In the genomic region with DNA sequence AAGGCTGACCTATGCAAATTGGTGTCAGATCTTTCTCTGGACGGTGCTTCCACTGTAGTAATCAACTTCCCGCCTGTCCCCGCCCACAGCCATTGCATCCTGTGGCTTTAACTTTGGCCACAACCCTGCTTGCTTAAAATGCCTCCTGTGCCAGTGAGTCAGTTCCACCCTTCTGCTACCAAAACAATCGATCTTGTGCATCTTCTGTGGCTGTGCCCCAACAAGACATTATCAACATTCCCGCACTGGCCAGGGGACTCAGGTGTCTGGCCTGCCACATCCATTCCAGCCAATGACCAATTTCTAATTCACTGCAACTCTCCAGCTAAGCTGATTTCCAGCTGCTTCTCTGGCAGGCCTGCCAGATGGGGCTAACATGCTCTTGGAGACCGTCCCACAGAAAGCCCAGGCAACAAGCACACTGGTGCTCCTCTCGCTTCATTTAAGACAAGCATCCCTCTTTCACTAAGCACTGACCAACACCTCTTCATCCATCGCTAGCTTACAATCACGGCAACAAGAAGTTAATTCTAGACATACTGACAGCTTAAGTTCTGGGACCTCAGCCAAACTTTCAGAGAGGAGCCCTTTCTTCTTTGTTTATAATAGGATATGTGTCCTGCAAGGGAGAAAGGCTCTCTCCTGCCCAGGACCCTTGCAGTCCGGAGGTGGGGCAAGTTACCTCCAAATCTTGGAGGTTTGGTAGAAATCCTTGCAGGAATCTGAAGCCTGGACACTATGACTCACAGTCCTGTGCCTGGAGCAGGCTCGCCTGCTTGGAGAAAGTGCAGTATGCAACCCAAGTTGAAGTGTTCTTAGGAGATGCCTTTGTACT, we compare ENCODE assay signal across 8 cellular contexts. TPM values are rescaled to one million over a fixed set of nuclear protein-coding genes. Genes with fewer than 3 reads are reported as not detected.
A peak's percentile ranks its signal among the peaks of the same experiment; 100 is the strongest.
DNase-seq lines count a peak whose midpoint lies in the region; ATAC-seq and TF ChIP-seq lines count a peak whose summit lies in the region.

No MANE protein-coding gene starts in this region.

- H3K27me3 ChIP-seq in left ventricle myocardium inferior (ENCODE audit: low read depth), result peaks cover 32% of the 10 kb centered on the region

- peaks cover 16 to 19% of the 10 kb centered on the region in 2 donors for H3K27me3 Mint-ChIP-seq in natural killer cell treated with Interleukin-12 subunit alpha and Interleukin-12 subunit beta and Interleukin-15 and Interleukin-18, amount 100 ng/mL, for 72 hours
- peaks cover 17 to 28% of the 10 kb centered on the region in 2 donors for H3K27me3 Mint-ChIP-seq in natural killer cell (ENCODE audit: low read depth in 2 of 2)
- peaks cover 16% of the 10 kb centered on the region for H3K27me3 Mint-ChIP-seq in activated CD8-positive, alpha-beta T cell treated with anti-CD3 and anti-CD28 coated beads, Interleukin-2, amount 10 ng/mL, durations not matched to agents 7 days and 5 days (ENCODE audit: low read depth)
- H3K27me3 Mint-ChIP-seq in stimulated activated naive B cell treated with anti-CD40 and anti-IgM and Interleukin-4, amounts not matched to agents 10 μg/mL and 1 μg/mL and 100 μg/mL, for 72 hours, result peaks cover 17 to 27% of the 10 kb centered on the region in 2 donors
- peaks cover 48% of the 10 kb centered on the region for H3K27me3 Mint-ChIP-seq in stimulated activated memory B cell treated with anti-CD40 and anti-IgM and Interleukin-4, amounts not matched to agents 10 μg/mL and 1 μg/mL and 100 μg/mL, for 72 hours

- no peak for TF ChIP-seq CTCF in natural killer cell (IDR thresholded peaks at IDR 0.05)
- TF ChIP-seq CTCF in left ventricle myocardium inferior (IDR thresholded peaks at IDR 0.05; ENCODE audit: borderline replicate concordance), result no peak

- no peak overlapping the region for H3K27ac Mint-ChIP-seq in natural killer cell treated with Interleukin-12 subunit alpha and Interleukin-12 subunit beta and Interleukin-15 and Interleukin-18, amount 100 ng/mL, for 72 hours
- no peak overlapping the region for H3K27ac Mint-ChIP-seq in natural killer cell
- no peak overlapping the region for H3K27ac Mint-ChIP-seq in activated CD8-positive, alpha-beta T cell treated with anti-CD3 and anti-CD28 coated beads, Interleukin-2, amount 10 ng/mL, durations not matched to agents 7 days and 5 days
- no peak overlapping the region for H3K27ac Mint-ChIP-seq in stimulated activated naive B cell treated with anti-CD40 and anti-IgM and Interleukin-4, amounts not matched to agents 10 μg/mL and 1 μg/mL and 100 μg/mL, for 72 hours
- H3K27ac Mint-ChIP-seq in stimulated activated memory B cell treated with anti-CD40 and anti-IgM and Interleukin-4, amounts not matched to agents 10 μg/mL and 1 μg/mL and 100 μg/mL, for 72 hours, result no peak overlapping the region

- H3K9me3 Mint-ChIP-seq in natural killer cell treated with Interleukin-12 subunit alpha and Interleukin-12 subunit beta and Interleukin-15 and Interleukin-18, amount 100 ng/mL, for 72 hours, result no peaks in the 10 kb centered on the region
- H3K9me3 Mint-ChIP-seq in natural killer cell, result no peaks in the 10 kb centered on the region
- no peaks in the 10 kb centered on the region for H3K9me3 Mint-ChIP-seq in activated CD8-positive, alpha-beta T cell treated with anti-CD3 and anti-CD28 coated beads, Interleukin-2, amount 10 ng/mL, durations not matched to agents 7 days and 5 days (ENCODE audit: insufficient read depth)
- H3K9me3 Mint-ChIP-seq in stimulated activated naive B cell treated with anti-CD40 and anti-IgM and Interleukin-4, amounts not matched to agents 10 μg/mL and 1 μg/mL and 100 μg/mL, for 72 hours, result no peaks in the 10 kb centered on the region
- no peaks in the 10 kb centered on the region for H3K9me3 Mint-ChIP-seq in stimulated activated memory B cell treated with anti-CD40 and anti-IgM and Interleukin-4, amounts not matched to agents 10 μg/mL and 1 μg/mL and 100 μg/mL, for 72 hours

- POLR2A ChIA-PET in activated CD8-positive, alpha-beta T cell treated with anti-CD3 and anti-CD28 coated beads, Interleukin-2, amount 10 ng/mL, durations not matched to agents 7 days and 5 days (lab: Charles Lee), result no interaction called here

- peaks cover 9 to 14% of the 10 kb centered on the region in 2 donors for H3K4me1 Mint-ChIP-seq in natural killer cell treated with Interleukin-12 subunit alpha and Interleukin-12 subunit beta and Interleukin-15 and Interleukin-18, amount 100 ng/mL, for 72 hours (ENCODE audit: low read depth in 2 of 2)
- peaks cover 0 to 5% of the 10 kb centered on the region in 2 donors for H3K4me1 Mint-ChIP-seq in natural killer cell
- H3K4me1 Mint-ChIP-seq in activated CD8-positive, alpha-beta T cell treated with anti-CD3 and anti-CD28 coated beads, Interleukin-2, amount 10 ng/mL, durations not matched to agents 7 days and 5 days (ENCODE audit: low read depth), result peaks cover 11% of the 10 kb centered on the region
- H3K4me1 Mint-ChIP-seq in stimulated activated naive B cell treated with anti-CD40 and anti-IgM and Interleukin-4, amounts not matched to agents 10 μg/mL and 1 μg/mL and 100 μg/mL, for 72 hours, result peaks cover 11 to 17% of the 10 kb centered on the region in 2 donors
- H3K4me1 Mint-ChIP-seq in stimulated activated memory B cell treated with anti-CD40 and anti-IgM and Interleukin-4, amounts not matched to agents 10 μg/mL and 1 μg/mL and 100 μg/mL, for 72 hours, result no peaks in the 10 kb centered on the region

- peak; percentile 69 for DNase-seq in natural killer cell treated with Interleukin-12 subunit alpha and Interleukin-12 subunit beta and Interleukin-15 and Interleukin-18, amount 100 ng/mL, for 72 hours (ENCODE audit: low spot score)
- DNase-seq in natural killer cell (no peak), left ventricle myocardium inferior (peak; percentile 31), left colon (no peak)
- DNase-seq in activated CD8-positive, alpha-beta T cell treated with anti-CD3 and anti-CD28 coated beads, Interleukin-2, amount 10 ng/mL, durations not matched to agents 7 days and 5 days, result peak; percentile 29
- no peak for DNase-seq in stimulated activated naive B cell treated with anti-CD40 and anti-IgM and Interleukin-4, amounts not matched to agents 10 μg/mL and 1 μg/mL and 100 μg/mL, for 72 hours

- no peak overlapping the region for H3K4me3 ChIP-seq in left ventricle myocardium inferior

- H3K4me3 Mint-ChIP-seq in natural killer cell treated with Interleukin-12 subunit alpha and Interleukin-12 subunit beta and Interleukin-15 and Interleukin-18, amount 100 ng/mL, for 72 hours, result no peak overlapping the region
- H3K4me3 Mint-ChIP-seq in natural killer cell, result no peak overlapping the region
- no peak overlapping the region for H3K4me3 Mint-ChIP-seq in activated CD8-positive, alpha-beta T cell treated with anti-CD3 and anti-CD28 coated beads, Interleukin-2, amount 10 ng/mL, durations not matched to agents 7 days and 5 days
- H3K4me3 Mint-ChIP-seq in stimulated activated naive B cell treated with anti-CD40 and anti-IgM and Interleukin-4, amounts not matched to agents 10 μg/mL and 1 μg/mL and 100 μg/mL, for 72 hours, result no peak overlapping the region
- H3K4me3 Mint-ChIP-seq in stimulated activated memory B cell treated with anti-CD40 and anti-IgM and Interleukin-4, amounts not matched to agents 10 μg/mL and 1 μg/mL and 100 μg/mL, for 72 hours, result no peak overlapping the region

- no peak overlapping the region for H3K27ac ChIP-seq in left ventricle myocardium inferior (replicated peaks)

- H3K36me3 Mint-ChIP-seq in natural killer cell treated with Interleukin-12 subunit alpha and Interleukin-12 subunit beta and Interleukin-15 and Interleukin-18, amount 100 ng/mL, for 72 hours, result no peaks in the 10 kb centered on the region
- H3K36me3 Mint-ChIP-seq in natural killer cell, result no peaks in the 10 kb centered on the region
- H3K36me3 Mint-ChIP-seq in activated CD8-positive, alpha-beta T cell treated with anti-CD3 and anti-CD28 coated beads, Interleukin-2, amount 10 ng/mL, durations not matched to agents 7 days and 5 days (ENCODE audit: low read depth), result no peaks in the 10 kb centered on the region
- no peaks in the 10 kb centered on the region for H3K36me3 Mint-ChIP-seq in stimulated activated naive B cell treated with anti-CD40 and anti-IgM and Interleukin-4, amounts not matched to agents 10 μg/mL and 1 μg/mL and 100 μg/mL, for 72 hours
- H3K36me3 Mint-ChIP-seq in stimulated activated memory B cell treated with anti-CD40 and anti-IgM and Interleukin-4, amounts not matched to agents 10 μg/mL and 1 μg/mL and 100 μg/mL, for 72 hours, result no peaks in the 10 kb centered on the region

- H3K9me3 ChIP-seq in left ventricle myocardium inferior (replicated peaks), result no peaks in the 10 kb centered on the region

- intact Hi-C loops in natural killer cell (cut with micrococcal nuclease), result no loop called here
- intact Hi-C loops in left ventricle myocardium inferior (cut with micrococcal nuclease), result no loop called here
- intact Hi-C loops in left colon (cut with DNase I, micrococcal nuclease), result no loop called here

- CTCF ChIA-PET in activated CD8-positive, alpha-beta T cell treated with anti-CD3 and anti-CD28 coated beads, Interleukin-2, amount 10 ng/mL, durations not matched to agents 7 days and 5 days (lab: Charles Lee), result interaction anchor here (0.6 kb wide), 1 partner anchor 86 kb away, joined by 3 read pairs; no protein-coding TSS in a partner anchor

- peak; percentile 61 to 73 for ATAC-seq in natural killer cell treated with Interleukin-12 subunit alpha and Interleukin-12 subunit beta and Interleukin-15 and Interleukin-18, amount 100 ng/mL, for 72 hours
- no peak for ATAC-seq in natural killer cell
- ATAC-seq in activated CD8-positive, alpha-beta T cell treated with anti-CD3 and anti-CD28 coated beads, Interleukin-2, amount 10 ng/mL, durations not matched to agents 7 days and 5 days, result no peak
- peak; percentile 52 to 56 for ATAC-seq in stimulated activated naive B cell treated with anti-CD40 and anti-IgM and Interleukin-4, amounts not matched to agents 10 μg/mL and 1 μg/mL and 100 μg/mL, for 72 hours (replicated peaks)
- ATAC-seq in left colon, result no peak
- no peak for ATAC-seq in GM21786 (IDR thresholded peaks at IDR 0.05; ENCODE audit: unreplicated experiment)
- ATAC-seq in stimulated activated memory B cell treated with anti-CD40 and anti-IgM and Interleukin-4, amounts not matched to agents 10 μg/mL and 1 μg/mL and 100 μg/mL, for 72 hours, result no peak

- H3K4me1 ChIP-seq in left ventricle myocardium inferior, result peaks cover 21% of the 10 kb centered on the region

- H3K36me3 ChIP-seq in left ventricle myocardium inferior, result no peaks in the 10 kb centered on the region

RNA-seq across cellular contexts. Expression of a gene that starts 6.7 kb away (rescaled TPM):
- not detected for total RNA-seq in natural killer cell treated with Interleukin-12 subunit alpha and Interleukin-12 subunit beta and Interleukin-15 and Interleukin-18, amount 100 ng/mL, for 72 hours
- not detected for total RNA-seq in natural killer cell
- total RNA-seq in activated CD8-positive, alpha-beta T cell treated with anti-CD3 and anti-CD28 coated beads, Interleukin-2, amount 10 ng/mL, durations not matched to agents 7 days and 5 days, result not detected
- 0.25 TPM for total RNA-seq in left ventricle myocardium inferior
- total RNA-seq in left colon, result 100 to 1,000 TPM; 255 to 397 TPM

Comparison
In these comparisons a context has a peak if more than half of its experiments do, and no peak if none do; other contexts are left out.
1. ATAC-seq: peak in natural killer cell treated with Interleukin-12 subunit alpha and Interleukin-12 subunit beta and Interleukin-15 and Interleukin-18, amount 100 ng/mL, for 72 hours (2 of 2) and stimulated activated naive B cell treated with anti-CD40 and anti-IgM and Interleukin-4, amounts not matched to agents 10 μg/mL and 1 μg/mL and 100 μg/mL, for 72 hours (2 of 2); none in natural killer cell (0 of 3), activated CD8-positive, alpha-beta T cell treated with anti-CD3 and anti-CD28 coated beads, Interleukin-2, amount 10 ng/mL, durations not matched to agents 7 days and 5 days (single experiment), left colon (single experiment), GM21786 (single experiment) and stimulated activated memory B cell treated with anti-CD40 and anti-IgM and Interleukin-4, amounts not matched to agents 10 μg/mL and 1 μg/mL and 100 μg/mL, for 72 hours (single experiment).
2. DNase-seq: peak in natural killer cell treated with Interleukin-12 subunit alpha and Interleukin-12 subunit beta and Interleukin-15 and Interleukin-18, amount 100 ng/mL, for 72 hours (single experiment), activated CD8-positive, alpha-beta T cell treated with anti-CD3 and anti-CD28 coated beads, Interleukin-2, amount 10 ng/mL, durations not matched to agents 7 days and 5 days (single experiment) and left ventricle myocardium inferior (single experiment); none in natural killer cell (single experiment), stimulated activated naive B cell treated with anti-CD40 and anti-IgM and Interleukin-4, amounts not matched to agents 10 μg/mL and 1 μg/mL and 100 μg/mL, for 72 hours (single experiment) and left colon (0 of 2).
3. RNA of a gene that starts 6.7 kb away (total RNA-seq): 255 to 397 TPM in left colon; 0.25 TPM in left ventricle myocardium inferior (single experiment), not detected in natural killer cell treated with Interleukin-12 subunit alpha and Interleukin-12 subunit beta and Interleukin-15 and Interleukin-18, amount 100 ng/mL, for 72 hours, not detected in natural killer cell and not detected in activated CD8-positive, alpha-beta T cell treated with anti-CD3 and anti-CD28 coated beads, Interleukin-2, amount 10 ng/mL, durations not matched to agents 7 days and 5 days; every median in the first group is over 100 times any median in the second.